ENCODE assay signal across 1 cellular context in the genomic region with DNA sequence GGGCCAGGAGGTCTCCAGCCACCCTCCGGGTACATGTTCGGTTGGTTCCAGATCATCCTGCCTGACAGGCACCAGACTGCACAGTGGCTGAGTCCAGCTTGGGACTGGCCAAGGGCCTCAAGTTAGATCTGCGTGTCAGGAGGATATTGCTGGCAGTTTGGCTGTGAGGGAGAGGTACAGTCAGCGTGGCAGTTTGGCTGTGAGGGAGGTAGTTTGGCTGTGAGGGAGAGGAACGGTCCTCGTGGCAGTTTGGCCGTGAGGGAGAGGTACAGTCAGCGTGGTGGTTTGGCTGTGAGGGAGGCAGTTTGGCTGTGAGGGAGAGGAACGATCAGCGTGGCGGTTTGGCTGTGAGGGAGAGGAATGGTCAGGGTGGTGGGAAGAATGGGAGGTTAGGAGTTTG.
TF ChIP-seq lines count a peak whose summit lies in the region.

No MANE protein-coding gene starts in this region.

TF ChIP-seq in H1, 55 proteins besides CTCF, POLR2A, EP300 and RAD21 (continued from another document):
- no peak for TF ChIP-seq NRF1 (IDR thresholded peaks at IDR 0.05; ENCODE audit: low read depth, low read length)
